8 cellular contexts compared by ENCODE assay signal in the genomic region with DNA sequence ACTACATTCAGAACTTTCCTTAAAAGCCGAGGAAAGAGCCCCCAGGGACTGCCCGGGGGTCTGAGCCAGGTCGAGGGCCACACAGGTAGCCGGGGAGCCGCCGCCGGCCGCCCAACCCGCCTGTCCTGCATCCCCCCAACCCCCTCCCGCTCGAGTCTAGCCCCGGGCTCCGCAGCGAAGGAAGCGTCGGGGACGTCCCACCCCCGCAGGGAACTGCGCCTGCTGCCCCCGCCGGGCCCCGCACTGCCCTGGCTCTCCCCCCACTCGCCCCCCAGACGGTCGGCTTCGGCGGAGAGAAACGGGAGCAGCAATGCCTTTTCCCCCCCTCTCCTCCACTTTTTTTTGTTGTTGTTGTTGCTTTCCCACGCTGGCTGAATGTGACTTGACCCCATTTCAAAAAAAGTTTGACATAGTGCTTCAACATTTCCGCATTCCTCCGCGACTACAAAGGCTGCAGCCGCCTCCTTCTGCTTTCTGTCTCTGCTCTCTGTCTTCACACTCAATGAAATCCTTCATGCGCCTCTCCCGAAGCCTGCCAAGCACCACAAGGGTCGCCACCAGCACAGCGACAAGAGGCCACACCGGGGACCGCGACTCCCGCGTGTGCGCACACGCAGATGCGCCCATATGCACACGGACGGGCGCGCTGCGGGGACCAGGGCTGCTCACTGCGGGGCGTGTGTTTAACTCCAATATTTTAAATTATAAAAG. TPM values are rescaled to one million over a fixed set of nuclear protein-coding genes. Genes with fewer than 3 reads are reported as not detected.
DNase-seq lines count a peak whose midpoint lies in the region; ATAC-seq and TF ChIP-seq lines count a peak whose summit lies in the region.

No MANE protein-coding gene starts in this region.

- TF ChIP-seq CTCF in epithelial cell of proximal tubule (conservative IDR thresholded peaks at IDR 0.05; ENCODE audit: low read depth, low read length) = no peak

- no peak for ATAC-seq in GM19397 (IDR thresholded peaks at IDR 0.05; ENCODE audit: unreplicated experiment)

- peak overlapping the region; percentile 93 for H3K4me3 ChIP-seq in epithelial cell of proximal tubule (ENCODE audit: low read depth, low read length)

- DNase-seq in NCI-H146 (lab: John Stamatoyannopoulos, UW) (peak; percentile 24), NCI-H146 treated with DMSO at 0.1 percent for 48 hours (lab: John Stamatoyannopoulos, UW; ENCODE audit: unreplicated experiment) (no peak), NOMO-1 (lab: John Stamatoyannopoulos, UW; ENCODE audit: unreplicated experiment in 2 of 2) (peak; percentile 90 to 98), epithelial cell of proximal tubule (ENCODE audit: low read depth) (peak; percentile 54), mucosa of gallbladder (ENCODE audit: low spot score) (peak; percentile 66)
- peak; percentile 49 for DNase-seq in activated CD8-positive, alpha-beta memory T cell treated with anti-CD3 and anti-CD28 coated beads, Interleukin-2, amount 50 U/mL, for 4 hours
- DNase-seq in stimulated activated naive CD4-positive, alpha-beta T cell treated with Interleukin-2 at 50 U/mL for 16 hours (lab: John Stamatoyannopoulos, UW) = peak; percentile 59

RNA-seq across cellular contexts. Expression of gene CDK6, which starts 1.1 kb away (rescaled TPM):
- 98.2 and 99.4 TPM in 2 replicates for total RNA-seq in epithelial cell of proximal tubule
- total RNA-seq in mucosa of gallbladder = 23.6 TPM
